7 cellular contexts compared by ENCODE assay signal in the genomic region with DNA sequence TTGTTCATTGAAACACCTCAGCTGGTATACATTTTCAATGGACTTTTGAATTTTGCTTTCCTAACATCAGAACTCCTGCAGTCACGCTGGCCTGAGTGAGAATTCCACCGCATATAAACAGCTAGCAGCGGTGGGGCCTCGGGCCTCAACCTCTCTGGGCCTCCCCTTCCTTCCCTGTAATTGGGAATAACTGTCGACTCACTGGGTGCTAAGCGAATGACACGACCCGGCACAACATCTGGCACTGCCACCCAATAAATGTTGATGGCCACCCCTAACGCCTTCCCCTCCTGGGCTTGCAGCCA. TPM values are rescaled to one million over a fixed set of nuclear protein-coding genes. Genes with fewer than 3 reads are reported as not detected.
DNase-seq lines count a peak whose midpoint lies in the region; ATAC-seq lines count a peak whose summit lies in the region.

No MANE protein-coding gene starts in this region.

- H3K9me3 Mint-ChIP-seq in activated naive CD8-positive, alpha-beta T cell treated with anti-CD3 and anti-CD28 coated beads, Interleukin-2, amount 10 ng/mL, durations not matched to agents 7 days and 5 days: no peaks in the 10 kb centered on the region

- POLR2A ChIA-PET in activated naive CD8-positive, alpha-beta T cell treated with anti-CD3 and anti-CD28 coated beads, Interleukin-2, amount 10 ng/mL, durations not matched to agents 7 days and 5 days (lab: Charles Lee): no interaction called here

- H3K9ac ChIP-seq in HUES48 (ENCODE audit: low read depth, low read length) (peak overlapping the region; percentile 84), iPS-20b (ENCODE audit: low read depth, low read length) (peak overlapping the region; percentile 97)

- H3K4me1 Mint-ChIP-seq in activated naive CD8-positive, alpha-beta T cell treated with anti-CD3 and anti-CD28 coated beads, Interleukin-2, amount 10 ng/mL, durations not matched to agents 7 days and 5 days: peaks cover 10% of the 10 kb centered on the region

- H3K27me3 Mint-ChIP-seq in activated naive CD8-positive, alpha-beta T cell treated with anti-CD3 and anti-CD28 coated beads, Interleukin-2, amount 10 ng/mL, durations not matched to agents 7 days and 5 days: no peaks in the 10 kb centered on the region

- H3K4me1 ChIP-seq in HUES48 (ENCODE audit: control insufficient read depth, insufficient read depth, low read length) (peaks cover 7% of the 10 kb centered on the region; the same call in 1 of the 2 replicates), iPS-20b (ENCODE audit: insufficient read depth, low read length) (no peaks in the 10 kb centered on the region; the same call in 1 of the 2 replicates)

- H3K4me3 Mint-ChIP-seq in activated naive CD8-positive, alpha-beta T cell treated with anti-CD3 and anti-CD28 coated beads, Interleukin-2, amount 10 ng/mL, durations not matched to agents 7 days and 5 days: peak overlapping the region; percentile 99

- no peak for ATAC-seq in activated naive CD8-positive, alpha-beta T cell treated with anti-CD3 and anti-CD28 coated beads, Interleukin-2, amount 10 ng/mL, durations not matched to agents 7 days and 5 days (ENCODE audit: low read depth)
- ATAC-seq in GM21447 (IDR thresholded peaks at IDR 0.05; ENCODE audit: unreplicated experiment) (no peak), HG03571 (IDR thresholded peaks at IDR 0.05; ENCODE audit: unreplicated experiment) (no peak)

- peaks cover 16% of the 10 kb centered on the region for H3K36me3 Mint-ChIP-seq in activated naive CD8-positive, alpha-beta T cell treated with anti-CD3 and anti-CD28 coated beads, Interleukin-2, amount 10 ng/mL, durations not matched to agents 7 days and 5 days

- no peaks in the 10 kb centered on the region for H3K9me3 ChIP-seq in HUES48 (ENCODE audit: control insufficient read depth, insufficient read depth, low read length)
- no peaks in the 10 kb centered on the region for H3K9me3 ChIP-seq in iPS-20b (ENCODE audit: insufficient read depth, low read depth, low read length)

- H3K27me3 ChIP-seq in HUES48 (ENCODE audit: control insufficient read depth, insufficient read depth, low read length) (no peaks in the 10 kb centered on the region), iPS-20b (ENCODE audit: insufficient read depth, low read length) (no peaks in the 10 kb centered on the region)

- DNase-seq in activated naive CD8-positive, alpha-beta T cell treated with anti-CD3 and anti-CD28 coated beads, Interleukin-2, amount 10 ng/mL, durations not matched to agents 7 days and 5 days: no peak
- peak in 3 of 49 donors; percentile 22 to 45 (median 28) for DNase-seq in substantia nigra (lab: John Stamatoyannopoulos, UW)
- DNase-seq in NCI-H2029 treated with DMSO at 0.1 percent for 48 hours (lab: John Stamatoyannopoulos, UW): no peak

- H3K27ac ChIP-seq in HUES48 (ENCODE audit: low read depth, low read length): peak overlapping the region; percentile 93
- H3K27ac ChIP-seq in iPS-20b (ENCODE audit: low read length): peak overlapping the region; percentile 78
- peak overlapping the region; percentile 91 for H3K27ac ChIP-seq in substantia nigra (ENCODE audit: low read depth, low read length, poor library complexity, severe bottlenecking)

- H3K36me3 ChIP-seq in HUES48 (ENCODE audit: control insufficient read depth, insufficient read depth, low read length): peaks cover 28% of the 10 kb centered on the region
- peaks cover 28% of the 10 kb centered on the region for H3K36me3 ChIP-seq in iPS-20b (ENCODE audit: insufficient read depth, low read depth, low read length)

- peak overlapping the region; percentile 85 for H3K4me3 ChIP-seq in HUES48 (ENCODE audit: low read depth, low read length)
- H3K4me3 ChIP-seq in iPS-20b (ENCODE audit: low read length): peak overlapping the region; percentile 98

- peak overlapping the region; percentile 98 for H3K27ac Mint-ChIP-seq in activated naive CD8-positive, alpha-beta T cell treated with anti-CD3 and anti-CD28 coated beads, Interleukin-2, amount 10 ng/mL, durations not matched to agents 7 days and 5 days

RNA-seq across cellular contexts. Expression of a gene that starts 0.7 kb away (rescaled TPM):
- total RNA-seq in activated naive CD8-positive, alpha-beta T cell treated with anti-CD3 and anti-CD28 coated beads, Interleukin-2, amount 10 ng/mL, durations not matched to agents 7 days and 5 days: 10 to 100 TPM; 36.8 to 37.3 TPM

RNA-seq across cellular contexts. Expression of a gene that starts 19.5 kb away (rescaled TPM):
- total RNA-seq in activated naive CD8-positive, alpha-beta T cell treated with anti-CD3 and anti-CD28 coated beads, Interleukin-2, amount 10 ng/mL, durations not matched to agents 7 days and 5 days: 10 to 100 TPM; 47.7 to 54.4 TPM
